Comparison of ENCODE assay signal across 23 cellular contexts in the genomic region with DNA sequence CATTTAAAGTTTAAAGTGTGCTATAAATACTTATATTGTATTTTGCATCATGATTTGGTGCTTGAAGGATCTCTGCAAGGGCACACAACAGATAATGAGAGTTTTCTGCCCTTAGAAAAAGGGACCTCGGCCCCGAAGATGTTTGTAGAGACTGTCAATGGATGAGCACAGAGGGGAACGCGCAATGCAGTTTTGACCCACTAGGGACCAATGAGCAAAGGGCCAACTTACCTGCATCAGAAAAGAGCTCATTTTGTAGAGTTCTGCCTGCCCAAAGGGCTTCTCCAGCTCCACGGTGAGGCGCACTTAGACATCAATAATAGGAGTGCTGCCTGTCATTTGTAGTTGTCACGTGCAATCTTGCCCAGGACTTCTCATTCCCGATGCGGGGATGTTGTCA.
DNase-seq lines count a peak whose midpoint lies in the region; ATAC-seq and TF ChIP-seq lines count a peak whose summit lies in the region.
"Had no signal": no experiment of that assay in that cellular context is flagged by ENCODE, and none has a peak within 500 bp of the region (broad histone marks: within the 10 kb centered on the region; RNA-seq: fewer than 3 reads in every experiment).

No MANE protein-coding gene starts in this region.

- H3K4me3 Mint-ChIP-seq in CD4-positive, alpha-beta T cell, result no peak overlapping the region
- H3K4me3 Mint-ChIP-seq: activated naive CD8-positive, alpha-beta T cell treated with anti-CD3 and anti-CD28 coated beads, Interleukin-2, amount 10 ng/mL, durations not matched to agents 7 days and 5 days had no signal

- no peaks in the 10 kb centered on the region for H3K9me3 ChIP-seq in CD4-positive, alpha-beta T cell (ENCODE audit: control insufficient read depth, low read length)
- H3K9me3 ChIP-seq in OCI-LY7 (ENCODE audit: low read length) (no peaks in the 10 kb centered on the region), iPS DF 6.9 (ENCODE audit: control insufficient read depth, insufficient read depth, low read length) (no peaks in the 10 kb centered on the region)
- H3K9me3 ChIP-seq: Caco-2, esophagus muscularis mucosa, left lung, MG63 had no signal

- H3K79me2 ChIP-seq in OCI-LY7 (ENCODE audit: insufficient read depth, low read depth, low read length), result no peaks in the 10 kb centered on the region
- H3K79me2 ChIP-seq: hepatocyte had no signal

- H3K4me1 ChIP-seq in OCI-LY7 (ENCODE audit: insufficient read depth, low read length, poor library complexity, severe bottlenecking) (peaks cover 10% of the 10 kb centered on the region), iPS DF 6.9 (ENCODE audit: control insufficient read depth, insufficient read depth, low read length) (no peaks in the 10 kb centered on the region)
- H3K4me1 ChIP-seq: Caco-2, esophagus muscularis mucosa, foreskin keratinocyte, left lung had no signal

- no peak for TF ChIP-seq CTCF in CD4-positive, alpha-beta T cell (IDR thresholded peaks at IDR 0.05)
- TF ChIP-seq CTCF in GM12874 (IDR thresholded peaks at IDR 0.05; ENCODE audit: insufficient read depth, low read depth, low read length) (peak; percentile 22; the same call in 1 of the 2 replicates), OCI-LY7 (conservative IDR thresholded peaks at IDR 0.05; ENCODE audit: low read length) (0 out of 2 replicates have a peak, but pooled peaks have one; percentile 17), GM13977 (IDR thresholded peaks at IDR 0.05; ENCODE audit: extremely low read depth, insufficient read depth, missing control alignments) (no peak)

- intact Hi-C loops in CD4-positive, alpha-beta T cell (cut with DNase I, micrococcal nuclease), result no loop called here
- intact Hi-C loops in OCI-LY7 (cut with micrococcal nuclease; ENCODE audit: unreplicated experiment), result no loop called here

- no TSS peak for BruUV-seq in OCI-LY7 (replicated peaks; lab: Mats Ljungman, UMichigan)

- DNase-seq in CD4-positive, alpha-beta T cell, result no peak
- DNase-seq in OCI-LY7 (ENCODE audit: low spot score) (no peak), iPS DF 6.9 (ENCODE audit: low read depth, low spot score) (peak; percentile 16), NOMO-1 (lab: John Stamatoyannopoulos, UW; ENCODE audit: unreplicated experiment in 2 of 2) (no peak), GM13977 (ENCODE audit: low spot score) (no peak)
- no peak for DNase-seq in activated effector memory CD4-positive, alpha-beta T cell treated with anti-CD3 and anti-CD28 coated beads, Interleukin-2, amount 50 U/mL, for 16 hours
- DNase-seq: activated CD4-positive, CD25-positive, alpha-beta regulatory T cell treated with anti-CD3 and anti-CD28 coated beads, Interleukin-2, amount 50 U/mL, for 72 hours; activated gamma-delta T cell; activated naive CD8-positive, alpha-beta T cell treated with anti-CD3 and anti-CD28 coated beads, Interleukin-2, amount 10 ng/mL, durations not matched to agents 7 days and 5 days; C1 segment of cervical spinal cord; DMS79 treated with DMSO at 0.1 percent for 48 hours; foreskin keratinocyte; left lung; MG63; NCI-H1417 treated with DMSO at 0.1 percent for 48 hours; NCI-H2171; stimulated activated naive CD4-positive, alpha-beta T cell treated with Interleukin-2 at 50 U/mL for 16 hours had no signal

- no peaks in the 10 kb centered on the region for H3K9me2 ChIP-seq in OCI-LY7 (ENCODE audit: insufficient read depth, low read length)

- no peak overlapping the region for H3K27ac ChIP-seq in CD4-positive, alpha-beta T cell (ENCODE audit: low read depth, low read length)
- H3K27ac ChIP-seq in OCI-LY7 (ENCODE audit: low read depth, low read length, poor library complexity, severe bottlenecking) (no peak overlapping the region), iPS DF 6.9 (ENCODE audit: low read length) (no peak overlapping the region)
- H3K27ac ChIP-seq: coronary artery, esophagus muscularis mucosa, foreskin keratinocyte, hepatocyte, left lung had no signal

- no peaks in the 10 kb centered on the region for H3K27me3 ChIP-seq in CD4-positive, alpha-beta T cell (ENCODE audit: control insufficient read depth, insufficient read depth, low read length)
- H3K27me3 ChIP-seq in iPS DF 6.9 (ENCODE audit: control insufficient read depth, insufficient read depth, low read length), result no peaks in the 10 kb centered on the region
- H3K27me3 ChIP-seq: esophagus muscularis mucosa, foreskin keratinocyte, hepatocyte, left lung, MG63 had no signal

- H2AFZ ChIP-seq in OCI-LY7 (ENCODE audit: low read length), result no peak overlapping the region
- H2AFZ ChIP-seq: hepatocyte had no signal

- no peak for ATAC-seq in CD4-positive, alpha-beta T cell (ENCODE audit: poor library complexity)
- ATAC-seq in HG03025 (IDR thresholded peaks at IDR 0.05; ENCODE audit: low FRiP score, unreplicated experiment), result no peak
- ATAC-seq: foreskin keratinocyte, left lung had no signal

- H3K4me3 ChIP-seq in OCI-LY7 (ENCODE audit: low read depth, low read length, poor library complexity, severe bottlenecking), result no peak overlapping the region
- H3K4me3 ChIP-seq in iPS DF 6.9 (ENCODE audit: low read length), result no peak overlapping the region
- H3K4me3 ChIP-seq: coronary artery, esophagus muscularis mucosa, hepatocyte, left lung, MG63 had no signal

- no peaks in the 10 kb centered on the region for H3K36me3 Mint-ChIP-seq in CD4-positive, alpha-beta T cell (ENCODE audit: low read depth)

- no peaks in the 10 kb centered on the region for H3K27me3 Mint-ChIP-seq in CD4-positive, alpha-beta T cell
- H3K27me3 Mint-ChIP-seq: activated naive CD8-positive, alpha-beta T cell treated with anti-CD3 and anti-CD28 coated beads, Interleukin-2, amount 10 ng/mL, durations not matched to agents 7 days and 5 days had no signal

- no CpG with 5 or more reads among the region's 9 CpGs for WGBS in iPS DF 6.9 (ENCODE audit: insufficient coverage, insufficient read length)

- H4K20me1 ChIP-seq in OCI-LY7 (ENCODE audit: insufficient read depth, low read length), result no peaks in the 10 kb centered on the region

- H3K9me3 Mint-ChIP-seq in CD4-positive, alpha-beta T cell, result no peaks in the 10 kb centered on the region
- H3K9me3 Mint-ChIP-seq: activated naive CD8-positive, alpha-beta T cell treated with anti-CD3 and anti-CD28 coated beads, Interleukin-2, amount 10 ng/mL, durations not matched to agents 7 days and 5 days had no signal

- peaks cover 30% of the 10 kb centered on the region for H3K4me1 Mint-ChIP-seq in CD4-positive, alpha-beta T cell (ENCODE audit: low read depth)

- in situ Hi-C loops in GM13977 (cut with MboI; ENCODE audit: low pct_unique_long_range_greater_than_20kb, low sequenced_read_pairs, unreplicated experiment), result no loop called here

- CTCF ChIA-PET in CD4-positive, alpha-beta T cell (lab: Charles Lee), result no interaction called here
- CTCF ChIA-PET in OCI-LY7 (lab: Charles Lee; ENCODE audit: unreplicated experiment), result no interaction called here

- POLR2A ChIA-PET in CD4-positive, alpha-beta T cell (lab: Charles Lee), result interaction anchor here (0.8 kb wide), 1 partner anchor 95 kb away, joined by 3 read pairs; no protein-coding TSS in a partner anchor
- POLR2A ChIA-PET in OCI-LY7 (lab: Charles Lee), result no interaction called here

- H3K4me2 ChIP-seq in OCI-LY7 (ENCODE audit: low read length), result no peak overlapping the region
- H3K4me2 ChIP-seq: hepatocyte had no signal

- H3K27ac Mint-ChIP-seq in CD4-positive, alpha-beta T cell, result peak overlapping the region; percentile 94
- H3K27ac Mint-ChIP-seq: activated naive CD8-positive, alpha-beta T cell treated with anti-CD3 and anti-CD28 coated beads, Interleukin-2, amount 10 ng/mL, durations not matched to agents 7 days and 5 days had no signal

- H3K36me3 ChIP-seq in OCI-LY7 (ENCODE audit: insufficient read depth, low read length) (no peaks in the 10 kb centered on the region), iPS DF 6.9 (ENCODE audit: control insufficient read depth, insufficient read depth, low read length) (no peaks in the 10 kb centered on the region)
- H3K36me3 ChIP-seq: esophagus muscularis mucosa, left lung, MG63 had no signal

Comparison
In these comparisons a context has a peak if more than half of its experiments do, and no peak if none do; other contexts are left out.
1. CTCF ChIP-seq: peak in GM12874 (single experiment) and OCI-LY7 (single experiment); none in CD4-positive, alpha-beta T cell (single experiment) and GM13977 (single experiment).